ENCODE assay signal across 21 cellular contexts in the genomic region with DNA sequence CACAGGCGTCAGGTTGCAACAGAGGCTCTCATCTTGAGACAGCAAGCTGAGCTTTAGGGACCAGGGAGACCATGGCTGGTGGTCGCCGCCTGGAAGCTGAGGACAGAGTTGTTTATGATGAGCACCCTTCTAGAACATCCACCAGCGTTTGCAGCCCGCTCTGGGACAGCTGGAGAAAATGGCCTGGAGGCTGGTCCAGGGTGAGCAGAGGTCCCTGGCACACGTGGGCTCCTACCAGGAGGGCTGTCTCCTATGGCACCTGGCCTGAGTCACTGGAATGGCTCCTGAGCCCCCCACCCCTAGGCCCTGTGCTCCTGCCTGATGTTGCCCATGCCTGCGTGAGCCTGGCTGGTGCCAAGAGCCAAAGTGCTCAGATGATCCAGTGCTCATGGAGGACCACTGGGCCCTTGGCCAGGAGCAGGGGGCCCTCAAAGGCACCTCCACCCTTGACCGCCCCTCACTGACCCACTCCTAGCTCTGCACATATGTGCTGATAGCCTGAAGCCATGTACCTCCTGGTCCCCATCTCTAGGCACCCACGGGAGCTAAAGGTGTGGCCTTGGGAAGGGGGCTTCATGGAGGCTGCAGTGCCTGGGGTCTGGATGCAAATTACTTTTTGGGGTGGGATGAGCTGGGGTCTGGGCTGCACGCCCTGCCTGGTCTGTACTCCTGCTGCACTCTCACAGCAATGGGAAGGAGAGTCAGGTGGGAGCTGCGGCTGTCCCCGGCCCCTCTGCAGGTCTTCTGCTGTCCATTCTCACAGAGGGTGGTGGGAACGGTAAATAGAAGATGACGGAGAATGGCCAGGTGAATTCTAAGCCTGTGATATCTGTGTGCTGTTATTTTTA. TPM values are rescaled to one million over a fixed set of nuclear protein-coding genes. Genes with fewer than 3 reads are reported as not detected.
"Had no signal": no experiment of that assay in that cellular context is flagged by ENCODE, and none has a peak within 500 bp of the region (broad histone marks: within the 10 kb centered on the region; RNA-seq: fewer than 3 reads in every experiment).

No MANE protein-coding gene starts in this region.

- DNase-seq: activated CD4-positive, alpha-beta T cell treated with anti-CD3 and anti-CD28 coated beads for 36 hours; activated CD8-positive, alpha-beta memory T cell treated with anti-CD3 and anti-CD28 coated beads, Interleukin-2, amount 50 U/mL, for 4 hours; activated CD8-positive, alpha-beta T cell treated with anti-CD3 and anti-CD28 coated beads, Interleukin-2, amount 10 ng/mL, durations not matched to agents 7 days and 5 days; activated effector memory CD4-positive, alpha-beta T cell treated with anti-CD3 and anti-CD28 coated beads, Interleukin-2, amount 50 U/mL, for 16 hours; activated T-cell treated with anti-CD3 and anti-CD28 coated beads, Interleukin-2, amount 50 U/mL, for 48 hours; effector CD4-positive, alpha-beta T cell; heart left ventricle; left ventricle myocardium superior; mesenchymal stem cell; naive thymus-derived CD4-positive, alpha-beta T cell; stimulated activated naive CD4-positive, alpha-beta T cell; thyroid gland had no signal

- H3K36me3 ChIP-seq: breast epithelium, gastroesophageal sphincter, heart left ventricle, neutrophil, thyroid gland had no signal

- H3K9ac ChIP-seq: parathyroid adenoma had no signal

- H3K9me3 ChIP-seq: neutrophil, thyroid gland had no signal

- H3K27ac Mint-ChIP-seq: activated CD4-positive, alpha-beta T cell treated with anti-CD3 and anti-CD28 coated beads for 36 hours; activated CD8-positive, alpha-beta T cell treated with anti-CD3 and anti-CD28 coated beads, Interleukin-2, amount 10 ng/mL, durations not matched to agents 7 days and 5 days; activated naive CD4-positive, alpha-beta T cell treated with anti-CD3 and anti-CD28 coated beads, Interleukin-2, amount 50 U/mL, for 24 hours; T-helper 2 cell treated with Interferon-gamma antibody and Interleukin-4, amounts not matched to agents 5 μg/mL and 100 μg/mL, for 36 hours; WTC11 had no signal

- H3K27me3 ChIP-seq: breast epithelium, gastroesophageal sphincter, heart left ventricle, neutrophil, thyroid gland had no signal

- H3K27ac ChIP-seq: breast epithelium, gastroesophageal sphincter, heart left ventricle, neutrophil, parathyroid adenoma, thyroid gland had no signal

- H3K4me3 ChIP-seq: breast epithelium, gastroesophageal sphincter, heart left ventricle, thyroid gland had no signal

- H3K4me1 ChIP-seq: breast epithelium, gastroesophageal sphincter, heart left ventricle, parathyroid adenoma, thyroid gland had no signal

- H3K4me3 Mint-ChIP-seq: activated CD4-positive, alpha-beta T cell treated with anti-CD3 and anti-CD28 coated beads for 36 hours; activated CD8-positive, alpha-beta T cell treated with anti-CD3 and anti-CD28 coated beads, Interleukin-2, amount 10 ng/mL, durations not matched to agents 7 days and 5 days; activated naive CD4-positive, alpha-beta T cell treated with anti-CD3 and anti-CD28 coated beads, Interleukin-2, amount 50 U/mL, for 24 hours; naive thymus-derived CD4-positive, alpha-beta T cell; T-helper 2 cell treated with Interferon-gamma antibody and Interleukin-4, amounts not matched to agents 5 μg/mL and 100 μg/mL, for 36 hours; WTC11 had no signal

- FAIRE-seq: astrocyte, TTC549 had no signal

- H3K27me3 Mint-ChIP-seq: activated naive CD4-positive, alpha-beta T cell treated with anti-CD3 and anti-CD28 coated beads, Interleukin-2, amount 50 U/mL, for 24 hours had no signal

RNA-seq across cellular contexts. Expression of gene RET, which starts 40.1 kb away (rescaled TPM):
- polyA plus RNA-seq: naive thymus-derived CD4-positive, alpha-beta T cell had no signal
